ENCODE assay signal across 9 cellular contexts in genomic region chr4:40348000-40348399, GRCh38. TPM values are rescaled to one million over a fixed set of nuclear protein-coding genes. Genes with fewer than 3 reads are reported as not detected.
"Had no signal": no experiment of that assay in that cellular context is flagged by ENCODE, and none has a peak within 500 bp of the region (broad histone marks: within the 10 kb centered on the region; RNA-seq: fewer than 3 reads in every experiment).

No MANE protein-coding gene starts in this region.

- H3K4me1 ChIP-seq: HAP-1 had no signal

- DNase-seq: GM23248, GOT3, H7, HFFc6, IMR-90 had no signal

- H3K36me3 ChIP-seq: HAP-1 had no signal

- H3K9ac ChIP-seq: GM23248 had no signal

- H3K9me3 ChIP-seq: HAP-1 had no signal

- ATAC-seq: HCT116, K562 had no signal

- H3K27ac ChIP-seq: GM23248 had no signal

- H2AFZ ChIP-seq: GM23248 had no signal

- H3K4me3 ChIP-seq: GM23248, HAP-1, K562 had no signal

RNA-seq across cellular contexts. Expression of gene CHRNA9, which starts 12.9 kb away (rescaled TPM):
- total RNA-seq: HFFc6, HT-29, IMR-90, K562 had no signal
- polyA plus RNA-seq: IMR-90, K562 had no signal
